Comparison of ENCODE assay signal across 19 cellular contexts in the genomic region with DNA sequence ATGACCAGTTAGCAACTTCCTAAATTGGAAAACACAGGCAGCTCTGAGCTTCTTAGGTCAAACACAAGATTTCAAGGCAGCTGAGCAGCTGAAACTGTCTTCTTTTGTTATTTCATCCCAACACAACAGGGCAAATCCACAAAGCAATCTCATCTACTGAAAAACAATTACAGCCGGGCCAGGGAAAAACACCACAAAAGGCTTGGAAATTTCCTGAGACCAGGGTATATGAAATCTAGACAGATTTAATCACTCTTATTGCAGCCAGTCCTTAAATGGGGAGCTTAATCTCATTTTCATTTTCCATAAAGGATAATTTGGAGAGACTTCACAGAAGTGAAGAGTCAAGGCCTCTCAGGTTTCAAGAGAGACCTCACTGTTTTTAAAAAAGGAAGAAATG.
DNase-seq lines count a peak whose midpoint lies in the region; ATAC-seq and TF ChIP-seq lines count a peak whose summit lies in the region.
"Had no signal": no experiment of that assay in that cellular context is flagged by ENCODE, and none has a peak within 500 bp of the region (broad histone marks: within the 10 kb centered on the region; RNA-seq: fewer than 3 reads in every experiment).

No MANE protein-coding gene starts in this region.

- WGBS in SK-N-SH (ENCODE audit: low lambda C conversion rate), result 33% methylated on average over 1 of the region's 1 CpG

- H2AFZ ChIP-seq in SK-N-SH (ENCODE audit: low read depth), result no peak overlapping the region

- peak in 1 of 2 experiments; percentile 55; a peak in 2 of 4 replicates for TF ChIP-seq EP300 in SK-N-SH (IDR thresholded peaks at IDR 0.05; ENCODE audit: borderline replicate concordance in 1 of 2, low read depth in 1 of 2, low read length in 1 of 2)

- peak overlapping the region; percentile 67 for H3K27ac ChIP-seq in HUES6 (ENCODE audit: low read depth, low read length)
- peak overlapping the region; percentile 38 to 85; a peak in 3 of 4 replicates for H3K27ac ChIP-seq in SK-N-SH (ENCODE audit: low read depth in 2 of 2, low read length in 1 of 2)
- H3K27ac ChIP-seq: KMS-11 had no signal

- H3K4me3 ChIP-seq in HUES6 (ENCODE audit: low read depth, low read length) (no peak overlapping the region; the same call in 1 of the 2 replicates), SK-N-SH (ENCODE audit: low read depth in 2 of 2, low read length in 1 of 2) (no peak overlapping the region)

- H3K9me3 ChIP-seq in HUES6 (ENCODE audit: control insufficient read depth, insufficient read depth, low read depth, low read length), result no peaks in the 10 kb centered on the region
- no peaks in the 10 kb centered on the region for H3K9me3 ChIP-seq in SK-N-SH
- H3K9me3 ChIP-seq: Caco-2 had no signal

- H3K9me2 ChIP-seq in SK-N-SH, result no peaks in the 10 kb centered on the region

- no peak for TF ChIP-seq RAD21 in SK-N-SH (IDR thresholded peaks at IDR 0.05; ENCODE audit: low read length)

- H3K4me1 ChIP-seq in HUES6 (ENCODE audit: control insufficient read depth, insufficient read depth, low read length), result peaks cover 22% of the 10 kb centered on the region
- H3K4me1 ChIP-seq in SK-N-SH (ENCODE audit: control insufficient read depth in 1 of 2, insufficient read depth in 2 of 2, low read depth in 1 of 2, low read length in 1 of 2), result peaks cover 16 to 23% of the 10 kb centered on the region in 2 experiments; a peak in 3 of 4 replicates

- CTCF ChIA-PET in SK-N-SH (lab: Yijun Ruan, JAX), result interaction anchor here (1.0 to 2.5 kb wide), 7 partner anchors 10 to 223 kb away, joined by 3 to 14 read pairs (median 3); no protein-coding TSS in a partner anchor

- DNase-seq in SK-N-SH, result peak; percentile 27
- DNase-seq in globus pallidus (ENCODE audit: low spot score), result peak; percentile 21
- peak; percentile 26 for DNase-seq in pons (ENCODE audit: low spot score)
- DNase-seq in iPS-NIHi11 (ENCODE audit: low spot score), result no peak
- DNase-seq in KBM-7, result no peak
- DNase-seq in DMS79 (lab: John Stamatoyannopoulos, UW), result no peak
- DNase-seq: ACHN, AML-193, Caco-2, NCI-H1048, NCI-H1436 treated with DMSO at 0.1 percent for 48 hours, NCI-H2029 treated with DMSO at 0.1 percent for 48 hours, NCI-H510A, OCI-M1, SIG-M5 had no signal

- peaks cover 82% of the 10 kb centered on the region for H3K79me2 ChIP-seq in SK-N-SH (ENCODE audit: insufficient read depth)

- H4K20me1 ChIP-seq in SK-N-SH (ENCODE audit: insufficient read depth), result no peaks in the 10 kb centered on the region

- ATAC-seq in HG02973 (IDR thresholded peaks at IDR 0.05; ENCODE audit: unreplicated experiment), result no peak
- ATAC-seq: HepG2 had no signal

- H3F3A ChIP-seq in SK-N-SH (replicated peaks; ENCODE audit: insufficient read depth), result peaks cover 8% of the 10 kb centered on the region

- H3K27me3 ChIP-seq in HUES6 (ENCODE audit: control insufficient read depth, insufficient read depth, low read length) (no peaks in the 10 kb centered on the region), SK-N-SH (ENCODE audit: insufficient read depth) (no peaks in the 10 kb centered on the region)

- POLR2A ChIA-PET in SK-N-SH (lab: Yijun Ruan, JAX), result no interaction called here

- no peaks in the 10 kb centered on the region for H3K36me3 ChIP-seq in HUES6 (ENCODE audit: control insufficient read depth, insufficient read depth, low read length)
- H3K36me3 ChIP-seq in SK-N-SH (replicated peaks in 1 of 2; ENCODE audit: control insufficient read depth in 1 of 2, insufficient read depth in 2 of 2, low read length in 1 of 2), result peaks cover 0 to 5% of the 10 kb centered on the region in 2 experiments

- TF ChIP-seq CTCF in SK-N-SH (IDR thresholded peaks at IDR 0.05), result no peak

- no peak overlapping the region for H3K9ac ChIP-seq in HUES6 (ENCODE audit: low read length)
- H3K9ac ChIP-seq in SK-N-SH, result no peak overlapping the region
- H3K9ac ChIP-seq: KMS-11 had no signal

- in situ Hi-C loops in KBM-7 (cut with MboI; ENCODE audit: low pct_unique_long_range_greater_than_20kb, low sequenced_read_pairs), result no loop called here

- no peak overlapping the region for H3K4me2 ChIP-seq in SK-N-SH
- H3K4me2 ChIP-seq: KMS-11 had no signal

TF ChIP-seq in SK-N-SH, 30 proteins besides CTCF, POLR2A, EP300 and RAD21:
- peak; percentile 50; the same call in 1 of the 2 replicates for TF ChIP-seq GATA2 (CRISPR knock-in tag; IDR thresholded peaks at IDR 0.05)
- TF ChIP-seq RXRA (IDR thresholded peaks at IDR 0.05; ENCODE audit: borderline replicate concordance, low read depth), result no peak

Comparison
In these comparisons a context has a peak if more than half of its experiments do, and no peak if none do; other contexts are left out.
1. DNase-seq: peak in SK-N-SH (single experiment), globus pallidus (single experiment) and pons (single experiment); none in iPS-NIHi11 (single experiment), KBM-7 (single experiment) and DMS79 (single experiment).